Comparison of ENCODE assay signal across 1 cellular context in the genomic region with DNA sequence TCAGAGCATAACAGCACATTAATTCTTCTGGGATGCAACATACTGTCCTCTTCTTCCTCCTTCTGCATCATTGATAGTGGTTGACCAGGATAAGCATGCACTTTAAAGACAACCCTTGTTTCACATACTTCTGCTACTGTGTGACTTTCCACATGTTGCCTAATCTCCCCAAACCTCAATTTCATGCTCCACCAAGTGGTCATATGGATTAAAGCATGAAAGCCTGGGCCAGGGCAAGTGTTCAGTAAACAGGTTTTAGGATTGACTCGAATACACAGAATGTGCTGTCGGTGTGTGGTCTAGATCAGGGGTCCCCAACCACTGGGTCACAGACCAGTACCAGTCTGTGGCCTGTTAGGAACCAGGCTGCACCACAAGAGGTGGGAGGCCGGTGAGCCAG.
TF ChIP-seq lines count a peak whose summit lies in the region.

No MANE protein-coding gene starts in this region.

TF ChIP-seq in GM23338, 12 proteins besides CTCF, POLR2A, EP300 and RAD21 (continued from another document):
- TF ChIP-seq EZH2 (IDR thresholded peaks at IDR 0.05; ENCODE audit: low read depth, unreplicated experiment) (no peak), POLR2AphosphoS5 (IDR thresholded peaks at IDR 0.05; ENCODE audit: low read depth) (no peak), STAT1 (IDR thresholded peaks at IDR 0.05; ENCODE audit: unreplicated experiment) (no peak)
